8 cellular contexts compared by ENCODE assay signal in genomic region chr18:36075862-36076587, GRCh38. TPM values are rescaled to one million over a fixed set of nuclear protein-coding genes. Genes with fewer than 3 reads are reported as not detected.
DNase-seq lines count a peak whose midpoint lies in the region; ATAC-seq and TF ChIP-seq lines count a peak whose summit lies in the region.

No MANE protein-coding gene starts in this region.

- H3K4me1 ChIP-seq in RWPE2 (ENCODE audit: insufficient read depth, poor library complexity, severe bottlenecking) (peaks cover 2% of the 10 kb centered on the region), neuronal stem cell (ENCODE audit: control insufficient read depth in 2 of 2, insufficient read depth in 1 of 2, low read depth in 1 of 2, low read length in 2 of 2) (no peaks in the 10 kb centered on the region)

- no peak overlapping the region for H2BK15ac ChIP-seq in neuronal stem cell (ENCODE audit: low read length)

- H3K9me3 ChIP-seq in RWPE2 (ENCODE audit: severe bottlenecking): no peaks in the 10 kb centered on the region
- peaks cover 0 to 7% of the 10 kb centered on the region in 2 donors for H3K9me3 ChIP-seq in neuronal stem cell (replicated peaks in 1 of 2; ENCODE audit: control insufficient read depth in 2 of 2, insufficient read depth in 1 of 2, low read depth in 1 of 2, low read length in 2 of 2)

- H3K79me1 ChIP-seq in neuronal stem cell (ENCODE audit: low read depth, low read length): no peaks in the 10 kb centered on the region

- H3K36me3 ChIP-seq in RWPE2 (ENCODE audit: low read depth): no peaks in the 10 kb centered on the region
- H3K36me3 ChIP-seq in kidney epithelial cell (ENCODE audit: control insufficient read depth, insufficient read depth, low read length): no peaks in the 10 kb centered on the region
- H3K36me3 ChIP-seq in neuronal stem cell (replicated peaks in 1 of 2; ENCODE audit: control insufficient read depth in 2 of 2, insufficient read depth in 2 of 2, low read length in 2 of 2): no peaks in the 10 kb centered on the region

- no peak overlapping the region for H2BK120ac ChIP-seq in neuronal stem cell (ENCODE audit: low read depth, low read length)

- no peak overlapping the region for H4K8ac ChIP-seq in neuronal stem cell (ENCODE audit: low read depth, low read length)

- DNase-seq in DMS53 treated with DMSO at 0.1 percent for 48 hours (lab: John Stamatoyannopoulos, UW; ENCODE audit: unreplicated experiment) (peak; percentile 63), RWPE2 (ENCODE audit: low spot score) (no peak), kidney epithelial cell (ENCODE audit: low read depth) (peak; percentile 73), neuronal stem cell (ENCODE audit: low spot score) (no peak), NCI-H1105 (lab: John Stamatoyannopoulos, UW) (no peak)
- no peak for DNase-seq in activated CD4-positive, alpha-beta T cell treated with anti-CD3 and anti-CD28 coated beads, Interleukin-2, amount 50 U/mL, for 48 hours

- no peak overlapping the region for H3K4ac ChIP-seq in neuronal stem cell (ENCODE audit: low read length)

- H3K18ac ChIP-seq in neuronal stem cell (ENCODE audit: low read length): no peak overlapping the region

- H3K27me3 ChIP-seq in RWPE2 (ENCODE audit: insufficient read depth, poor library complexity, severe bottlenecking): no peaks in the 10 kb centered on the region
- H3K27me3 ChIP-seq in kidney epithelial cell (ENCODE audit: control insufficient read depth, insufficient read depth, low read length): no peaks in the 10 kb centered on the region
- no peaks in the 10 kb centered on the region for H3K27me3 ChIP-seq in neuronal stem cell (ENCODE audit: control insufficient read depth in 3 of 3, insufficient read depth in 3 of 3, low read depth in 1 of 3, low read length in 3 of 3)

- H3K9ac ChIP-seq in neuronal stem cell (ENCODE audit: low read depth, low read length, poor library complexity): no peak overlapping the region

- no peak overlapping the region for H2BK12ac ChIP-seq in neuronal stem cell (ENCODE audit: low read length)

- H3K27ac ChIP-seq in RWPE2 (ENCODE audit: poor library complexity, severe bottlenecking): no peak overlapping the region
- no peak overlapping the region for H3K27ac ChIP-seq in neuronal stem cell (replicated peaks; ENCODE audit: low read length)

- H2BK5ac ChIP-seq in neuronal stem cell (ENCODE audit: low read length): no peak overlapping the region

- ATAC-seq in HG02870 (IDR thresholded peaks at IDR 0.05; ENCODE audit: unreplicated experiment) (peak; percentile 50), RWPE2 (ENCODE audit: low read depth) (peak; percentile 93), GM19452 (IDR thresholded peaks at IDR 0.05; ENCODE audit: unreplicated experiment) (no peak)

- H2AFZ ChIP-seq in neuronal stem cell (ENCODE audit: low read length): no peak overlapping the region

- TF ChIP-seq CTCF in RWPE2 (IDR thresholded peaks at IDR 0.05; ENCODE audit: poor library complexity, severe bottlenecking): no peak
- peak; percentile 5 for TF ChIP-seq CTCF in kidney epithelial cell (IDR thresholded peaks at IDR 0.05; ENCODE audit: insufficient read depth, low read length, poor library complexity, severe bottlenecking)

- no peak overlapping the region for H3K14ac ChIP-seq in neuronal stem cell (ENCODE audit: low read length)

- WGBS in neuronal stem cell (ENCODE audit: extremely low coverage in 2 of 2, insufficient read length in 2 of 2, insufficient replicate concordance in 1 of 2), 2 donors: no CpG with 5 or more reads among the region's 6 CpGs

- H2AK5ac ChIP-seq in neuronal stem cell (ENCODE audit: low read depth, low read length): no peak overlapping the region

- H3K4me3 ChIP-seq in RWPE2 (ENCODE audit: severe bottlenecking) (no peak overlapping the region), kidney epithelial cell (ENCODE audit: low read depth, low read length) (no peak overlapping the region), neuronal stem cell (ENCODE audit: low read length in 2 of 2) (no peak overlapping the region)

- no peak overlapping the region for H4K91ac ChIP-seq in neuronal stem cell (ENCODE audit: low read depth, low read length, poor library complexity)

- no peak overlapping the region for H3K4me2 ChIP-seq in neuronal stem cell (ENCODE audit: insufficient read depth, low read length, poor library complexity, severe bottlenecking)

- no peak overlapping the region for H3K23ac ChIP-seq in neuronal stem cell (ENCODE audit: low read depth, low read length, poor library complexity)

RNA-seq across cellular contexts. Expression of gene RPRD1A, which starts 8.7 kb away (rescaled TPM):
- total RNA-seq in kidney epithelial cell: 58.6 and 64.8 TPM in 2 replicates
- 84.1 TPM for polyA plus RNA-seq in neuronal stem cell (2013, experiment 1 of 2)
- polyA plus RNA-seq in neuronal stem cell (2013, experiment 2 of 2): 83.5 TPM

RNA-seq across cellular contexts. Expression of gene SLC39A6, which starts 53.1 kb away (rescaled TPM):
- total RNA-seq in kidney epithelial cell: 94.1 and 98.0 TPM in 2 replicates
- polyA plus RNA-seq in neuronal stem cell (2013, experiment 1 of 2): 55.3 TPM
- 56.0 TPM for polyA plus RNA-seq in neuronal stem cell (2013, experiment 2 of 2)

RNA-seq across cellular contexts. Expression of gene ELP2, which starts 53.7 kb away (rescaled TPM):
- 60.7 and 63.9 TPM in 2 replicates for total RNA-seq in kidney epithelial cell
- 64.1 TPM for polyA plus RNA-seq in neuronal stem cell (2013, experiment 1 of 2)
- 65.3 TPM for polyA plus RNA-seq in neuronal stem cell (2013, experiment 2 of 2)

Comparison
In these comparisons a context has a peak if more than half of its experiments do, and no peak if none do; other contexts are left out.
1. DNase-seq: peak in DMS53 treated with DMSO at 0.1 percent for 48 hours (single experiment) and kidney epithelial cell (single experiment); none in RWPE2 (single experiment), activated CD4-positive, alpha-beta T cell treated with anti-CD3 and anti-CD28 coated beads, Interleukin-2, amount 50 U/mL, for 48 hours (0 of 2), neuronal stem cell (single experiment) and NCI-H1105 (single experiment).